Comparison of ENCODE assay signal across 17 cellular contexts in genomic region chr4:20278195-20278594, GRCh38. TPM values are rescaled to one million over a fixed set of nuclear protein-coding genes. Genes with fewer than 3 reads are reported as not detected.
A peak's percentile ranks its signal among the peaks of the same experiment; 100 is the strongest.
DNase-seq lines count a peak whose midpoint lies in the region; ATAC-seq and TF ChIP-seq lines count a peak whose summit lies in the region.
"Had no signal": no experiment of that assay in that cellular context is flagged by ENCODE, and none has a peak within 500 bp of the region (broad histone marks: within the 10 kb centered on the region; RNA-seq: fewer than 3 reads in every experiment).

No MANE protein-coding gene starts in this region.

- H3K9me3 Mint-ChIP-seq in H9: no peaks in the 10 kb centered on the region
- H3K9me3 Mint-ChIP-seq in mesothelial cell of epicardium: no peaks in the 10 kb centered on the region
- H3K9me3 Mint-ChIP-seq: CD14-positive monocyte had no signal

- no peak overlapping the region for H3T11ph ChIP-seq in H9 (ENCODE audit: low read length)

- H4K5ac ChIP-seq in H9 (ENCODE audit: insufficient read length, low read depth, low read length): no peak overlapping the region

- ATAC-seq in GM21717 (IDR thresholded peaks at IDR 0.05; ENCODE audit: unreplicated experiment) (no peak), HG02763 (IDR thresholded peaks at IDR 0.05; ENCODE audit: unreplicated experiment) (no peak)

- H3K4me1 Mint-ChIP-seq in H9: peaks cover 27 to 35% of the 10 kb centered on the region in 2 experiments
- peaks cover 38% of the 10 kb centered on the region for H3K4me1 Mint-ChIP-seq in mesothelial cell of epicardium
- H3K4me1 Mint-ChIP-seq: CD14-positive monocyte; CD4-positive, alpha-beta memory T cell; CD4-positive, CD25-positive, alpha-beta regulatory T cell; CD8-positive, alpha-beta memory T cell had no signal

- H3K79me2 ChIP-seq in H9 (ENCODE audit: insufficient read depth, low read length): no peaks in the 10 kb centered on the region

- no peaks in the 10 kb centered on the region for H3K27me3 ChIP-seq in H9 (ENCODE audit: insufficient read depth, low read length)
- H3K27me3 ChIP-seq: BLaER1 had no signal

- H3K27me3 Mint-ChIP-seq in H9 (ENCODE audit: low read depth): no peaks in the 10 kb centered on the region
- H3K27me3 Mint-ChIP-seq in mesothelial cell of epicardium (ENCODE audit: low read depth): no peaks in the 10 kb centered on the region
- H3K27me3 Mint-ChIP-seq: CD4-positive, alpha-beta memory T cell; CD4-positive, CD25-positive, alpha-beta regulatory T cell; CD8-positive, alpha-beta memory T cell had no signal

- DNase-seq in H9 (no peak), mesothelial cell of epicardium (ENCODE audit: low spot score in 2 of 2, unreplicated experiment in 2 of 2) (no peak), SK-N-DZ (ENCODE audit: low spot score) (no peak)
- DNase-seq: 8988T; ACHN; BE2C; C1 segment of cervical spinal cord; CD4-positive, alpha-beta memory T cell; CD4-positive, CD25-positive, alpha-beta regulatory T cell; CD8-positive, alpha-beta memory T cell; COR-L47; DMS79 treated with DMSO at 0.1 percent for 48 hours; GF-D8 had no signal

- no peak overlapping the region for H2BK15ac ChIP-seq in H9 (ENCODE audit: low read depth, low read length)

- no peaks in the 10 kb centered on the region for H3K4me1 ChIP-seq in H9 (ENCODE audit: insufficient read depth, low read length)
- H3K4me1 ChIP-seq: BE2C, BLaER1 had no signal

- no peak overlapping the region for H4K91ac ChIP-seq in H9 (ENCODE audit: insufficient read length, low read depth, low read length)

- H4K8ac ChIP-seq in H9 (replicated peaks; ENCODE audit: insufficient read length, low read depth, low read length): no peak overlapping the region

- H3K27ac Mint-ChIP-seq in H9 (0 out of 7 replicates have a peak overlapping the region, but pooled peaks of 2 of the 3 experiments have one; percentile 27 to 33), mesothelial cell of epicardium (peak overlapping the region; percentile 57)
- H3K27ac Mint-ChIP-seq: CD14-positive monocyte; CD4-positive, alpha-beta memory T cell; CD4-positive, CD25-positive, alpha-beta regulatory T cell; CD8-positive, alpha-beta memory T cell had no signal

- H2AK5ac ChIP-seq in H9 (ENCODE audit: insufficient read length, low read length): no peak overlapping the region

- H3K23me2 ChIP-seq in H9 (ENCODE audit: insufficient read length, low read depth, low read length, poor library complexity, severe bottlenecking): no peaks in the 10 kb centered on the region

- no peak overlapping the region for H3K14ac ChIP-seq in H9 (ENCODE audit: insufficient read depth, low read length)

- no peak overlapping the region for H3K56ac ChIP-seq in H9 (ENCODE audit: insufficient read length, low read depth, low read length)

- H4K20me1 ChIP-seq in H9 (ENCODE audit: control insufficient read depth, insufficient read depth, insufficient read length): no peaks in the 10 kb centered on the region
- H4K20me1 ChIP-seq: BLaER1 had no signal

- H2BK12ac ChIP-seq in H9 (ENCODE audit: insufficient read length, low read depth, low read length): no peak overlapping the region

- no peak overlapping the region for H3K18ac ChIP-seq in H9 (ENCODE audit: insufficient read length, low read depth, low read length)

- no peak overlapping the region for H2BK120ac ChIP-seq in H9 (ENCODE audit: low read depth, low read length, poor library complexity, severe bottlenecking)

- no peak overlapping the region for H2AFZ ChIP-seq in H9 (ENCODE audit: low read length)

- H3K23ac ChIP-seq in H9 (ENCODE audit: insufficient read length, low read depth, low read length): no peak overlapping the region

- TF ChIP-seq CTCF in H9 (conservative IDR thresholded peaks at IDR 0.05) (no peak), mesothelial cell of epicardium (IDR thresholded peaks at IDR 0.05; ENCODE audit: unreplicated experiment) (no peak)

- no peak overlapping the region for H2BK5ac ChIP-seq in H9 (ENCODE audit: insufficient read length, low read length)

- WGBS in H9 (ENCODE audit: extremely low coverage, insufficient read length, low lambda C conversion rate): no CpG with 5 or more reads among the region's 3 CpGs

- H3K4me3 Mint-ChIP-seq in H9 (no peak overlapping the region), mesothelial cell of epicardium (no peak overlapping the region)
- H3K4me3 Mint-ChIP-seq: CD14-positive monocyte; CD4-positive, alpha-beta memory T cell; CD4-positive, CD25-positive, alpha-beta regulatory T cell; CD8-positive, alpha-beta memory T cell had no signal

- H3K9me3 ChIP-seq in H9 (ENCODE audit: control insufficient read depth, low read depth, low read length): no peaks in the 10 kb centered on the region
- H3K9me3 ChIP-seq: BE2C, BLaER1 had no signal

- no peaks in the 10 kb centered on the region for H3K79me1 ChIP-seq in H9 (ENCODE audit: insufficient read depth, low read depth, low read length, poor library complexity, severe bottlenecking)

- no peak overlapping the region for H3K4me2 ChIP-seq in H9 (ENCODE audit: insufficient read depth, insufficient read length, low read length)
- H3K4me2 ChIP-seq: BLaER1 had no signal

- H2BK20ac ChIP-seq in H9 (ENCODE audit: low read depth, low read length, poor library complexity, severe bottlenecking): no peak overlapping the region

- H3K36me3 Mint-ChIP-seq in H9 (ENCODE audit: insufficient read depth in 1 of 3, low read depth in 3 of 3): no peaks in the 10 kb centered on the region; a peak in 1 of 7 replicates
- H3K36me3 Mint-ChIP-seq in mesothelial cell of epicardium: no peaks in the 10 kb centered on the region
- H3K36me3 Mint-ChIP-seq: CD14-positive monocyte; CD4-positive, alpha-beta memory T cell; CD4-positive, CD25-positive, alpha-beta regulatory T cell; CD8-positive, alpha-beta memory T cell had no signal

- no peak overlapping the region for H3K27ac ChIP-seq in H9 (ENCODE audit: insufficient read length, low read depth, low read length)
- H3K27ac ChIP-seq: BLaER1 had no signal

- no peak overlapping the region for H3K4ac ChIP-seq in H9 (ENCODE audit: low read depth, low read length)

- H3K9ac ChIP-seq in H9 (ENCODE audit: extremely low read depth, insufficient read length, low read length): no peak overlapping the region
- H3K9ac ChIP-seq: BLaER1 had no signal

RNA-seq across cellular contexts. Expression of gene SLIT2, which starts 26.5 kb away (rescaled TPM):
- total RNA-seq in H9 (2021): 1.3 and 1.5 TPM in 2 replicates
- 155 to 168 TPM (median 156 TPM) in 3 replicates for total RNA-seq in mesothelial cell of epicardium
- polyA plus RNA-seq in SK-N-DZ (2014; cell fraction: cytosol; rRNA removed): 10.2 and 10.8 TPM in 2 replicates
- polyA plus RNA-seq in SK-N-DZ (2014; cell fraction: nucleus; rRNA removed): 9.5 and 10.2 TPM in 2 replicates
- total RNA-seq: CD4-positive, alpha-beta memory T cell; CD4-positive, CD25-positive, alpha-beta regulatory T cell; CD8-positive, alpha-beta memory T cell had no signal
- polyA plus RNA-seq: CD14-positive monocyte; CD4-positive, alpha-beta memory T cell; CD4-positive, CD25-positive, alpha-beta regulatory T cell; CD8-positive, alpha-beta memory T cell had no signal

Comparison
In these comparisons a context has a peak if more than half of its experiments do, and no peak if none do; other contexts are left out.
1. RNA of gene SLIT2, which starts 26.5 kb away (total RNA-seq): 155 to 168 TPM in mesothelial cell of epicardium; 1.3 to 1.5 TPM in H9; every median in the first group is over 10 times any median in the second.